Comparison of ENCODE assay signal across 14 cellular contexts in the genomic region with DNA sequence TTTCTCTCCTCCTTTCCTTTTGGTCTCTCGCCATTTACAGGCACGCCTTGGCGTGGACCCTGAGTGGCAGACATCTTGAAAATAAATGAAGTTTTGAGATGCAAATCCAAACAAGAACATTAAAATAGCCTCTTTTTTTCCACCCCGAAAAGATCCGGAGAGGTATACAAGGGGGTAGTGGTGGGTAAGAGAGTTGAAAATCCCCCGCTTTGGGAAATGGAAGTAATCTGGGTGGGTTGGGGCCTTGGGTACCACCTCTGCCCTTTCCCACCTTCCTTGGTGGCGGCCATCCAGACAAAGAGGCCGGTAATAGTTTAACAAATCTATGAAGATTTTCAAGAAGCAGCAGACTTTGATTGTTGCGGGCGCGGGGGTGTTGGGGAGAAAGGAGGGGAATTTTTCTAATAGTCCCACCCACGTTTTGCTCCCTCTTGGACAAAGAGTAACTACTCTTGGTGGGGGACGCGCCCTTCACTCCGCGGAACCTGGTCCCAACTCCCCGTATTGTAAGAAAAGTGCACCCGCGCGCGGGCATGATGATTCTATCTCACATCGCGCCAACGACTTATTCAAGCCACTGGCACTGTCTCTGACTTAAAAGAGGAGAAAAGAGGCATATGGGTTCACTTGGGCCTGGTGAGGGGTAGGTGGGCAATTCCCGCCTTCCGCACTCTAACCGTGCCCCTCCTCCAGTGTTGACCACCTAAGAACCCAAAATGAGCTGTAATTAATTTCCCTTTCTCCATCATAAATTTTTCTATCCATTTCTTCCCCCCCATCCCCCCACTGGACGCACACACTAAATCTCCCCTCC. TPM values are rescaled to one million over a fixed set of nuclear protein-coding genes. Genes with fewer than 3 reads are reported as not detected.
A peak's percentile ranks its signal among the peaks of the same experiment; 100 is the strongest.
DNase-seq lines count a peak whose midpoint lies in the region; ATAC-seq and TF ChIP-seq lines count a peak whose summit lies in the region.
"Had no signal": no experiment of that assay in that cellular context is flagged by ENCODE, and none has a peak within 500 bp of the region (broad histone marks: within the 10 kb centered on the region; RNA-seq: fewer than 3 reads in every experiment).

No MANE protein-coding gene starts in this region.

- H3K36me3 Mint-ChIP-seq in activated naive CD4-positive, alpha-beta T cell treated with anti-CD3 and anti-CD28 coated beads, Interleukin-2, amount 50 U/mL, for 24 hours, result peaks cover 14% of the 10 kb centered on the region

- H3K27ac ChIP-seq in SU-DHL-6 (ENCODE audit: low read depth, low read length), result no peak overlapping the region
- H3K27ac ChIP-seq in hepatocyte, result no peak overlapping the region
- peak overlapping the region; percentile 93 to 99 (median 96) for H3K27ac ChIP-seq in tibial nerve
- H3K27ac ChIP-seq: BLaER1 treated with 17β-estradiol and CSF1 and Interleukin-3, amounts not matched to agents 10 nM and 100 nM; gastrocnemius medialis had no signal

- H3K4me1 Mint-ChIP-seq in activated naive CD4-positive, alpha-beta T cell treated with anti-CD3 and anti-CD28 coated beads, Interleukin-2, amount 50 U/mL, for 24 hours, result peaks cover 31% of the 10 kb centered on the region

- no peak for ATAC-seq in GM19452 (IDR thresholded peaks at IDR 0.05; ENCODE audit: unreplicated experiment)
- ATAC-seq in HG03159 (IDR thresholded peaks at IDR 0.05; ENCODE audit: unreplicated experiment), result no peak
- ATAC-seq: gastrocnemius medialis had no signal

- H3K36me3 ChIP-seq in SU-DHL-6 (ENCODE audit: low read length), result no peaks in the 10 kb centered on the region
- no peaks in the 10 kb centered on the region for H3K36me3 ChIP-seq in hepatocyte (replicated peaks; ENCODE audit: insufficient read depth, low read depth)
- no peaks in the 10 kb centered on the region for H3K36me3 ChIP-seq in tibial nerve
- H3K36me3 ChIP-seq: gastrocnemius medialis had no signal

- H3K27me3 Mint-ChIP-seq in activated naive CD4-positive, alpha-beta T cell treated with anti-CD3 and anti-CD28 coated beads, Interleukin-2, amount 50 U/mL, for 24 hours, result peaks cover 66% of the 10 kb centered on the region

- peak overlapping the region; percentile 71 for H3K4me3 ChIP-seq in SU-DHL-6 (ENCODE audit: insufficient read depth, low read length, poor library complexity, severe bottlenecking)
- no peak overlapping the region for H3K4me3 ChIP-seq in hepatocyte
- peak overlapping the region; percentile 8 to 69 (median 33) for H3K4me3 ChIP-seq in tibial nerve

- no peak for DNase-seq in activated naive CD4-positive, alpha-beta T cell (lab: John Stamatoyannopoulos, UW)
- no peak for DNase-seq in hepatocyte (ENCODE audit: low spot score)
- DNase-seq in tibial nerve (ENCODE audit: low spot score in 2 of 2), result no peak
- no peak for DNase-seq in cerebellum (ENCODE audit: low spot score)
- DNase-seq: effector CD4-positive, alpha-beta T cell; gastrocnemius medialis; NCI-H1092; NCI-H524 treated with DMSO at 0.1 percent for 48 hours had no signal

- no peak for TF ChIP-seq EP300 in tibial nerve (IDR thresholded peaks at IDR 0.05)

- no peaks in the 10 kb centered on the region for H3K79me2 ChIP-seq in SU-DHL-6 (ENCODE audit: insufficient read depth, low read length)
- H3K79me2 ChIP-seq in hepatocyte, result no peaks in the 10 kb centered on the region

- no peak for TF ChIP-seq CTCF in SU-DHL-6 (IDR thresholded peaks at IDR 0.05; ENCODE audit: insufficient read depth, low read length, poor library complexity, severe bottlenecking)
- TF ChIP-seq CTCF in hepatocyte (IDR thresholded peaks at IDR 0.05; ENCODE audit: poor library complexity), result no peak
- TF ChIP-seq CTCF in tibial nerve (IDR thresholded peaks at IDR 0.05), result no peak

- H4K20me1 ChIP-seq in SU-DHL-6 (ENCODE audit: low read depth, low read length), result no peaks in the 10 kb centered on the region
- no peaks in the 10 kb centered on the region for H4K20me1 ChIP-seq in hepatocyte (ENCODE audit: insufficient read depth, poor library complexity, severe bottlenecking)

- H3K9me3 ChIP-seq in SU-DHL-6 (ENCODE audit: insufficient read depth, low read length) (no peaks in the 10 kb centered on the region), hepatocyte (ENCODE audit: low read depth) (no peaks in the 10 kb centered on the region), tibial nerve (no peaks in the 10 kb centered on the region)
- H3K9me3 ChIP-seq: gastrocnemius medialis had no signal

- peak overlapping the region; percentile 92 for H3K27ac Mint-ChIP-seq in activated naive CD4-positive, alpha-beta T cell treated with anti-CD3 and anti-CD28 coated beads, Interleukin-2, amount 50 U/mL, for 24 hours

- H3K9me2 ChIP-seq in SU-DHL-6 (replicated peaks; ENCODE audit: insufficient read depth, low read length) (no peaks in the 10 kb centered on the region), hepatocyte (replicated peaks; ENCODE audit: insufficient read depth) (no peaks in the 10 kb centered on the region)

- WGBS in hepatocyte (ENCODE audit: low lambda C conversion rate, missing lambda C conversion rate), result 29% methylated on average over 28 of the region's 28 CpGs
- 30 to 31% methylated on average over 28 of the region's 28 CpGs for WGBS in tibial nerve, 2 donors

- H3K27me3 ChIP-seq in SU-DHL-6 (ENCODE audit: low read length), result no peaks in the 10 kb centered on the region
- H3K27me3 ChIP-seq in hepatocyte, result peaks cover 100% of the 10 kb centered on the region
- H3K27me3 ChIP-seq in tibial nerve, result peaks cover 6 to 85% of the 10 kb centered on the region in 2 donors

- H3F3A ChIP-seq in SU-DHL-6 (ENCODE audit: insufficient read depth), result no peaks in the 10 kb centered on the region

- peak overlapping the region; percentile 96 for H2AFZ ChIP-seq in SU-DHL-6 (ENCODE audit: low read depth, low read length, severe bottlenecking)
- H2AFZ ChIP-seq in hepatocyte, result no peak overlapping the region

- peak overlapping the region; percentile 84 for H3K4me2 ChIP-seq in SU-DHL-6 (ENCODE audit: low read depth, low read length, poor library complexity, severe bottlenecking)
- peak overlapping the region; percentile 98 for H3K4me2 ChIP-seq in hepatocyte

- H3K9me3 Mint-ChIP-seq in activated naive CD4-positive, alpha-beta T cell treated with anti-CD3 and anti-CD28 coated beads, Interleukin-2, amount 50 U/mL, for 24 hours, result peaks cover 10% of the 10 kb centered on the region

- H3K4me1 ChIP-seq in hepatocyte (ENCODE audit: insufficient read depth) (peaks cover 18% of the 10 kb centered on the region), tibial nerve (peaks cover 0 to 63% (median 11%) of the 10 kb centered on the region in 4 donors)

- peak overlapping the region; percentile 61 for H3K4me3 Mint-ChIP-seq in activated naive CD4-positive, alpha-beta T cell treated with anti-CD3 and anti-CD28 coated beads, Interleukin-2, amount 50 U/mL, for 24 hours

- peak overlapping the region; percentile 73 for H3K9ac ChIP-seq in SU-DHL-6 (ENCODE audit: low read length)

- TF ChIP-seq POLR2A in tibial nerve (IDR thresholded peaks at IDR 0.05), result no peak

RNA-seq across cellular contexts. Expression of a gene that starts 3.9 kb away (rescaled TPM):
- total RNA-seq in hepatocyte, result not detected in 2 replicates
- polyA plus RNA-seq in hepatocyte, result not detected in 2 replicates
- total RNA-seq in tibial nerve, result 10 to 100 TPM; 15.9 to 37.6 (median 25.6) TPM
- total RNA-seq in cerebellum, result not detected
- total RNA-seq: pulmonary artery endothelial cell had no signal

RNA-seq across cellular contexts. Expression of a gene that starts 49.0 kb away (rescaled TPM):
- total RNA-seq in hepatocyte (20.7 and 21.8 TPM in 2 replicates), tibial nerve (10 to 100 TPM in 3 of 4 donors, 1 to 10 TPM in 1; 6.6 to 16.8 (median 13.5) TPM), cerebellum (49.4 TPM)
- polyA plus RNA-seq in hepatocyte, result 12.4 and 18.3 TPM in 2 replicates

Comparison
In these comparisons a context has a peak if more than half of its experiments do, and no peak if none do; other contexts are left out.
1. H3K27ac ChIP-seq: peak in tibial nerve (4 of 4); none in SU-DHL-6 (single experiment) and hepatocyte (single experiment).
2. RNA of a gene that starts 3.9 kb away (total RNA-seq): 15.9 to 37.6 TPM in tibial nerve; not detected in hepatocyte and not detected in cerebellum (single experiment); every median in the first group is over 10 times any median in the second.